Comparison of ENCODE assay signal across 9 cellular contexts in the genomic region with DNA sequence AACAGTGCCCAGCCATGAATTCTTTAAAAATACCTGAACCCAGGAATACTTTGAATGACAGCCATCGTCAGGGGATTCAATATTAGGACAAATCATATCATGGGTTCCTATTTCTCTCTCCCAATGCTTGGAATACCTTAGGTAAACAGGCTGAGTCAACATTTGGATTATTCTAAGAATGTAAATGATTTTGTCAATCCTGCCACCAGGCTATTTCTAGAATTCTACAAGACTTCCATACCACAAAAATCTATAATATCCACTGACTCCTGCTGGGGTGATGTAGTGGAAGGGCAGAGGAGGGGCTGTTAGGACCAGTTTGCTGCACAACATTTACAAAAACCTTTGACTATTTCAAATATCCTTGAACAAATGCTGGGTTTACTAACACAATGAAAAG.
DNase-seq lines count a peak whose midpoint lies in the region; ATAC-seq and TF ChIP-seq lines count a peak whose summit lies in the region.
"Had no signal": no experiment of that assay in that cellular context is flagged by ENCODE, and none has a peak within 500 bp of the region (broad histone marks: within the 10 kb centered on the region; RNA-seq: fewer than 3 reads in every experiment).

No MANE protein-coding gene starts in this region.

- H3K79me2 ChIP-seq in trophoblast cell (ENCODE audit: control insufficient read depth, insufficient read depth, low read length, poor library complexity): peaks cover 12% of the 10 kb centered on the region

- H3K9ac ChIP-seq in trophoblast cell (ENCODE audit: low read length): no peak overlapping the region

- DNase-seq in right atrium auricular region (ENCODE audit: low spot score) (no peak), left cardiac atrium (no peak), fibroblast of gingiva (ENCODE audit: low read depth) (peak; percentile 50), trophoblast cell (peak in 1 of 2 donors; percentile 82), activated T-cell treated with anti-CD3 and anti-CD28 coated beads for 4 hours (no peak), NCI-H82 treated with DMSO at 0.1 percent for 48 hours (lab: John Stamatoyannopoulos, UW; ENCODE audit: unreplicated experiment) (no peak), NCI-H748 treated with DMSO at 0.1 percent for 48 hours (lab: John Stamatoyannopoulos, UW) (no peak), dorsolateral prefrontal cortex (no peak)
- DNase-seq: activated CD4-positive, alpha-beta T cell treated with anti-CD3 and anti-CD28 coated beads, Interleukin-2, amount 50 U/mL, for 48 hours had no signal

- H3K79me1 ChIP-seq in trophoblast cell (ENCODE audit: low read length): peaks cover 31% of the 10 kb centered on the region

- H3K4me2 ChIP-seq in trophoblast cell (ENCODE audit: low read length): no peak overlapping the region

- H3K27ac ChIP-seq in right atrium auricular region (peak overlapping the region; percentile 70 to 76), trophoblast cell (ENCODE audit: low read depth, low read length) (peak overlapping the region; percentile 73), dorsolateral prefrontal cortex (peak overlapping the region in 18 of 59 donors; percentile 0 to 75 (median 38))

- TF ChIP-seq CTCF in right atrium auricular region (IDR thresholded peaks at IDR 0.05) (no peak), dorsolateral prefrontal cortex (IDR thresholded peaks at IDR 0.05 in 54 of 56, conservative IDR thresholded peaks at IDR 0.05 in 2 of 56; ENCODE audit: low read depth in 1 of 56, partially characterized antibody in 56 of 56) (no peak)

- no peak overlapping the region for H2AFZ ChIP-seq in trophoblast cell (ENCODE audit: insufficient read depth, low read length, poor library complexity)

- no peaks in the 10 kb centered on the region for H3K9me3 ChIP-seq in right atrium auricular region
- peaks cover 4% of the 10 kb centered on the region for H3K9me3 ChIP-seq in trophoblast cell (ENCODE audit: insufficient read depth, low read depth, low read length)

- no peak overlapping the region for H3K18ac ChIP-seq in trophoblast cell (ENCODE audit: low read length)

- H3K4me1 ChIP-seq in right atrium auricular region: peaks cover 0 to 61% of the 10 kb centered on the region in 2 donors
- H3K4me1 ChIP-seq in trophoblast cell (ENCODE audit: control insufficient read depth in 1 of 2, insufficient read depth in 2 of 2, low read length in 2 of 2): peaks cover 20 to 22% of the 10 kb centered on the region in 2 experiments

- no peak overlapping the region for H3K23ac ChIP-seq in trophoblast cell (ENCODE audit: low read length)

- no peak for ATAC-seq in left cardiac atrium

- no peak overlapping the region for H4K12ac ChIP-seq in trophoblast cell (ENCODE audit: low read depth, low read length)

- no peak overlapping the region for H4K8ac ChIP-seq in trophoblast cell (ENCODE audit: low read depth, low read length)

- no CpG with 5 or more reads among the region's 1 CpG for WGBS in trophoblast cell (ENCODE audit: extremely low coverage, insufficient coverage, insufficient read length)

- H3K36me3 ChIP-seq in right atrium auricular region: no peaks in the 10 kb centered on the region
- H3K36me3 ChIP-seq in trophoblast cell (ENCODE audit: control insufficient read depth in 1 of 2, insufficient read depth in 2 of 2, low read length in 2 of 2): peaks cover 20 to 22% of the 10 kb centered on the region in 2 experiments

- peak overlapping the region; percentile 40 for H4K91ac ChIP-seq in trophoblast cell (ENCODE audit: low read depth, low read length)

- no peak overlapping the region for H2AK5ac ChIP-seq in trophoblast cell (ENCODE audit: low read length)

- no peaks in the 10 kb centered on the region for H3K27me3 ChIP-seq in right atrium auricular region
- no peaks in the 10 kb centered on the region for H3K27me3 ChIP-seq in trophoblast cell (ENCODE audit: insufficient read depth, low read length)
- H3K27me3 ChIP-seq in dorsolateral prefrontal cortex: no peaks in the 10 kb centered on the region

- no peak overlapping the region for H2BK12ac ChIP-seq in trophoblast cell (ENCODE audit: low read length)

- no peak overlapping the region for H3K4ac ChIP-seq in trophoblast cell (ENCODE audit: low read depth, low read length)

- intact Hi-C loops in left cardiac atrium (cut with DNase I) (loop anchor here (5.0 to 10.0 kb wide), 2 partner anchors 60 to 67 kb away; partner anchors contain the start of gene IGFBP7 (in 1 of the 2)), dorsolateral prefrontal cortex (cut with DNase I) (loop anchor here in 1 of 2 donors (5.0 kb wide), 1 partner anchor 67 kb away; the partner anchor contains the start of gene IGFBP7)

- H2BK5ac ChIP-seq in trophoblast cell (ENCODE audit: low read depth, low read length, poor library complexity): no peak overlapping the region

- no peak overlapping the region for H2BK120ac ChIP-seq in trophoblast cell (ENCODE audit: insufficient read depth, low read length, poor library complexity)

- H3K14ac ChIP-seq in trophoblast cell (ENCODE audit: low read length): peak overlapping the region; percentile 51

- H3K4me3 ChIP-seq in right atrium auricular region (no peak overlapping the region), trophoblast cell (ENCODE audit: low read depth, low read length) (no peak overlapping the region), dorsolateral prefrontal cortex (no peak overlapping the region)
